Comparison of ENCODE assay signal across 10 cellular contexts in genomic region chr2:12534646-12535263, GRCh38.
DNase-seq lines count a peak whose midpoint lies in the region; ATAC-seq lines count a peak whose summit lies in the region.
"Had no signal": no experiment of that assay in that cellular context is flagged by ENCODE, and none has a peak within 500 bp of the region (broad histone marks: within the 10 kb centered on the region; RNA-seq: fewer than 3 reads in every experiment).

No MANE protein-coding gene starts in this region.

- H3K9ac ChIP-seq in SK-N-MC (ENCODE audit: insufficient read length) (peak overlapping the region; percentile 54), rectal smooth muscle tissue (ENCODE audit: low read length) (no peak overlapping the region)

- peak; percentile 99 for DNase-seq in GM04503 (ENCODE audit: low read depth)
- peak; percentile 56 for DNase-seq in SK-N-MC (ENCODE audit: low read depth, low spot score)
- DNase-seq in fibroblast of peridontal ligament (ENCODE audit: extremely low read depth), result peak; percentile 98
- DNase-seq in natural killer cell treated with Interleukin-12 subunit alpha and Interleukin-12 subunit beta and Interleukin-15 and Interleukin-18, amount 100 ng/mL, for 72 hours (ENCODE audit: low spot score), result no peak
- DNase-seq in activated naive CD4-positive, alpha-beta T cell treated with Interleukin-2 at 50 U/mL for 16 hours, result no peak
- DNase-seq in activated CD8-positive, alpha-beta memory T cell treated with anti-CD3 and anti-CD28 coated beads, Interleukin-2, amount 10 ng/mL, durations not matched to agents 7 days and 5 days, result no peak
- DNase-seq: mucosa of descending colon, RPMI8226 had no signal

- no peak overlapping the region for H3K4me3 Mint-ChIP-seq in natural killer cell treated with Interleukin-12 subunit alpha and Interleukin-12 subunit beta and Interleukin-15 and Interleukin-18, amount 100 ng/mL, for 72 hours
- H3K4me3 Mint-ChIP-seq in activated CD8-positive, alpha-beta memory T cell treated with anti-CD3 and anti-CD28 coated beads, Interleukin-2, amount 10 ng/mL, durations not matched to agents 7 days and 5 days, result no peak overlapping the region

- H3K27ac ChIP-seq in SK-N-MC (peak overlapping the region; percentile 90), rectal smooth muscle tissue (ENCODE audit: low read depth, low read length) (peak overlapping the region; percentile 71)

- H3K27me3 Mint-ChIP-seq in natural killer cell treated with Interleukin-12 subunit alpha and Interleukin-12 subunit beta and Interleukin-15 and Interleukin-18, amount 100 ng/mL, for 72 hours, result peaks cover 0 to 3% of the 10 kb centered on the region in 2 donors
- H3K27me3 Mint-ChIP-seq in activated CD8-positive, alpha-beta memory T cell treated with anti-CD3 and anti-CD28 coated beads, Interleukin-2, amount 10 ng/mL, durations not matched to agents 7 days and 5 days, result peaks cover 2% of the 10 kb centered on the region

- H3K4me3 ChIP-seq in SK-N-MC (peak overlapping the region; percentile 71), rectal smooth muscle tissue (ENCODE audit: low read length) (no peak overlapping the region)
- H3K4me3 ChIP-seq: mucosa of descending colon had no signal

- peaks cover 34% of the 10 kb centered on the region for H3K4me1 ChIP-seq in rectal smooth muscle tissue (ENCODE audit: control insufficient read depth, insufficient read depth, low read length)

- H3K36me3 Mint-ChIP-seq in natural killer cell treated with Interleukin-12 subunit alpha and Interleukin-12 subunit beta and Interleukin-15 and Interleukin-18, amount 100 ng/mL, for 72 hours, result no peaks in the 10 kb centered on the region
- no peaks in the 10 kb centered on the region for H3K36me3 Mint-ChIP-seq in activated CD8-positive, alpha-beta memory T cell treated with anti-CD3 and anti-CD28 coated beads, Interleukin-2, amount 10 ng/mL, durations not matched to agents 7 days and 5 days

- H3K9me3 Mint-ChIP-seq in natural killer cell treated with Interleukin-12 subunit alpha and Interleukin-12 subunit beta and Interleukin-15 and Interleukin-18, amount 100 ng/mL, for 72 hours, result no peaks in the 10 kb centered on the region
- H3K9me3 Mint-ChIP-seq in activated CD8-positive, alpha-beta memory T cell treated with anti-CD3 and anti-CD28 coated beads, Interleukin-2, amount 10 ng/mL, durations not matched to agents 7 days and 5 days (ENCODE audit: low read depth), result no peaks in the 10 kb centered on the region

- H3K4me1 Mint-ChIP-seq in natural killer cell treated with Interleukin-12 subunit alpha and Interleukin-12 subunit beta and Interleukin-15 and Interleukin-18, amount 100 ng/mL, for 72 hours (ENCODE audit: low read depth in 2 of 2), result no peaks in the 10 kb centered on the region
- H3K4me1 Mint-ChIP-seq in activated CD8-positive, alpha-beta memory T cell treated with anti-CD3 and anti-CD28 coated beads, Interleukin-2, amount 10 ng/mL, durations not matched to agents 7 days and 5 days, result peaks cover 2% of the 10 kb centered on the region

- ATAC-seq in HG03565 (IDR thresholded peaks at IDR 0.05; ENCODE audit: unreplicated experiment), result no peak
- no peak for ATAC-seq in natural killer cell treated with Interleukin-12 subunit alpha and Interleukin-12 subunit beta and Interleukin-15 and Interleukin-18, amount 100 ng/mL, for 72 hours
- ATAC-seq in activated CD8-positive, alpha-beta memory T cell treated with anti-CD3 and anti-CD28 coated beads, Interleukin-2, amount 10 ng/mL, durations not matched to agents 7 days and 5 days, result no peak
- ATAC-seq: mucosa of descending colon had no signal

- H3K36me3 ChIP-seq in SK-N-MC (ENCODE audit: insufficient read depth, low read length) (no peaks in the 10 kb centered on the region), rectal smooth muscle tissue (ENCODE audit: control insufficient read depth, insufficient read depth, low read length) (no peaks in the 10 kb centered on the region)

- H3K9me3 ChIP-seq in SK-N-MC (ENCODE audit: low read depth, low read length), result no peaks in the 10 kb centered on the region
- H3K9me3 ChIP-seq: mucosa of descending colon had no signal

- no peaks in the 10 kb centered on the region for H3K27me3 ChIP-seq in rectal smooth muscle tissue (ENCODE audit: control insufficient read depth, insufficient read depth, low read length)

- CTCF ChIA-PET in activated CD8-positive, alpha-beta memory T cell treated with anti-CD3 and anti-CD28 coated beads, Interleukin-2, amount 10 ng/mL, durations not matched to agents 7 days and 5 days (lab: Charles Lee), result interaction anchor here (1.3 kb wide), 1 partner anchor 480 kb away, joined by 3 read pairs; no protein-coding TSS in a partner anchor

- H3K27ac Mint-ChIP-seq in natural killer cell treated with Interleukin-12 subunit alpha and Interleukin-12 subunit beta and Interleukin-15 and Interleukin-18, amount 100 ng/mL, for 72 hours, result no peak overlapping the region
- H3K27ac Mint-ChIP-seq in activated CD8-positive, alpha-beta memory T cell treated with anti-CD3 and anti-CD28 coated beads, Interleukin-2, amount 10 ng/mL, durations not matched to agents 7 days and 5 days, result no peak overlapping the region

Comparison
In these comparisons a context has a peak if more than half of its experiments do, and no peak if none do; other contexts are left out.
1. DNase-seq: peak in GM04503 (single experiment), SK-N-MC (single experiment) and fibroblast of peridontal ligament (single experiment); none in natural killer cell treated with Interleukin-12 subunit alpha and Interleukin-12 subunit beta and Interleukin-15 and Interleukin-18, amount 100 ng/mL, for 72 hours (single experiment), activated naive CD4-positive, alpha-beta T cell treated with Interleukin-2 at 50 U/mL for 16 hours (single experiment) and activated CD8-positive, alpha-beta memory T cell treated with anti-CD3 and anti-CD28 coated beads, Interleukin-2, amount 10 ng/mL, durations not matched to agents 7 days and 5 days (single experiment).